Comparison of ENCODE assay signal across 15 cellular contexts in the genomic region with DNA sequence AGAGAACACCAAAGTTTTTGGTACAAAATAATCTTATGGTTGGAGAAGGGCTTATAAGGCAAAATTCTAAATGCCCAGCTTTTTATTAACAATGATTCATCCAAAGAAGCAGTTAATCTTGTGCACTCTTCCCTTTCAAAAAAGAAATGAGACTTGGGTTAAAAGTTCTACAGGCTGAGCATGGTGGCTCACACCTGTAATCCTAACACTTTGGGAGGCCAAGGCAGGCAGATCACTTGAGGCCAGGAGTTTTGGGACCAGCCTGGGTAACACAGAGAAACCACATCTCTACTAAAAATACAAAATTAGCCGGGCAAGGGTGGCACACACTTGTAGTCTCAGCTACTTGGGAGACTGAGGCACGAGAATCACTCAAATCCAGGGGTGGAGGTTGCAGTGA. TPM values are rescaled to one million over a fixed set of nuclear protein-coding genes. Genes with fewer than 3 reads are reported as not detected.
A peak's percentile ranks its signal among the peaks of the same experiment; 100 is the strongest.
DNase-seq lines count a peak whose midpoint lies in the region; ATAC-seq, FAIRE-seq and TF ChIP-seq lines count a peak whose summit lies in the region.
"Had no signal": no experiment of that assay in that cellular context is flagged by ENCODE, and none has a peak within 500 bp of the region (broad histone marks: within the 10 kb centered on the region; RNA-seq: fewer than 3 reads in every experiment).

No MANE protein-coding gene starts in this region.

- RAD21 ChIA-PET in GM12878 (lab: Charles Lee; ENCODE audit: unreplicated experiment), result interaction anchor here (1.3 to 12.2 kb wide), 3 partner anchors 56 to 169 kb away, joined by 4 to 239 read pairs (median 7); no protein-coding TSS in a partner anchor

- in situ Hi-C loops in GM12878 (cut with MboI), result no loop called here

- H3K27me3 Mint-ChIP-seq in activated naive CD4-positive, alpha-beta T cell treated with anti-CD3 and anti-CD28 coated beads, Interleukin-2, amount 10 ng/mL, durations not matched to agents 7 days and 5 days, result no peaks in the 10 kb centered on the region

- peaks cover 26% of the 10 kb centered on the region; the same call in 1 of the 2 replicates for H3F3A ChIP-seq in OCI-LY1 (ENCODE audit: insufficient read depth, low read length)

- H3K4me2 ChIP-seq in OCI-LY1 (ENCODE audit: low read length) (peak overlapping the region; percentile 19; the same call in 1 of the 2 replicates), GM12878 (ENCODE audit: control insufficient read depth, insufficient read depth) (peak overlapping the region; percentile 53), skeletal muscle satellite cell (ENCODE audit: low read length) (peak overlapping the region; percentile 17)

- no peak overlapping the region for H3K4me3 ChIP-seq in OCI-LY1 (ENCODE audit: low read depth, low read length, poor library complexity, severe bottlenecking)
- peak overlapping the region; percentile 98; the same call in 1 of the 2 replicates for H3K4me3 ChIP-seq in GM12878
- H3K4me3 ChIP-seq in skeletal muscle satellite cell (ENCODE audit: low read length), result no peak overlapping the region
- H3K4me3 ChIP-seq in A673 (ENCODE audit: low read depth, low read length, poor library complexity, severe bottlenecking), result no peak overlapping the region
- H3K4me3 ChIP-seq in body of pancreas, result no peak overlapping the region
- H3K4me3 ChIP-seq: ascending aorta, uterus had no signal

- CTCF ChIA-PET in activated naive CD4-positive, alpha-beta T cell treated with anti-CD3 and anti-CD28 coated beads, Interleukin-2, amount 10 ng/mL, durations not matched to agents 7 days and 5 days (lab: Charles Lee), result interaction anchor here (1.5 to 10.9 kb wide), 4 partner anchors 13 to 148 kb away, joined by 4 to 207 read pairs (median 10); partner anchors contain the start of gene MRPS23
- CTCF ChIA-PET in GM12878 (lab: Yijun Ruan, JAX), result interaction anchor here (1.1 to 19.6 kb wide), 11 partner anchors 9 to 169 kb away, joined by 3 to 708 read pairs (median 50); partner anchors contain the start of gene MRPS23
- CTCF ChIA-PET in A673 (lab: Charles Lee), result no interaction called here

- peaks cover 55% of the 10 kb centered on the region for H3K4me1 Mint-ChIP-seq in activated naive CD4-positive, alpha-beta T cell treated with anti-CD3 and anti-CD28 coated beads, Interleukin-2, amount 10 ng/mL, durations not matched to agents 7 days and 5 days

- ATAC-seq in GM12878 (no peak), body of pancreas (no peak)
- ATAC-seq: foreskin keratinocyte had no signal

- DNase-seq in activated naive CD4-positive, alpha-beta T cell treated with anti-CD3 and anti-CD28 coated beads, Interleukin-2, amount 10 ng/mL, durations not matched to agents 7 days and 5 days, result no peak
- no peak for DNase-seq in activated naive CD4-positive, alpha-beta T cell treated with Interleukin-2 at 50 U/mL for 16 hours
- DNase-seq in GM12878 (ENCODE audit: low read depth, low spot score) (no peak), A673 (ENCODE audit: low spot score) (no peak), body of pancreas (no peak), hippocampal formation (lab: John Stamatoyannopoulos, UW) (no peak)
- DNase-seq: DMS79 treated with DMSO at 0.1 percent for 48 hours; foreskin keratinocyte; NCI-H1436 treated with DMSO at 0.1 percent for 48 hours; NCI-H510A; stimulated activated CD4-positive, alpha-beta T cell treated with anti-CD3 and anti-CD28 coated beads, Interleukin-1b, Interleukin-23, amount 100 ng/mL, for 48 hours; uterus had no signal

- 46% methylated on average over 2 of the region's 2 CpGs for WGBS in GM12878 (ENCODE audit: insufficient coverage, insufficient replicate concordance, low lambda C conversion rate, missing lambda C conversion rate)
- 86 to 97% methylated on average over 2 of the region's 2 CpGs for WGBS in body of pancreas, 2 donors

- BruUV-seq in GM12878 (replicated peaks; lab: Mats Ljungman, UMichigan) (no TSS peak), A673 (replicated peaks; lab: Mats Ljungman, UMichigan) (no TSS peak)

- SMC1A ChIA-PET in GM12878 (lab: Charles Lee; ENCODE audit: uncharacterized antibody, unreplicated experiment), result interaction anchor here (0.6 to 12.0 kb wide), 12 partner anchors 9 to 143 kb away, joined by 3 to 341 read pairs (median 4); partner anchors contain the start of gene VEZF1

- peaks cover 45% of the 10 kb centered on the region for H3K4me1 ChIP-seq in OCI-LY1 (ENCODE audit: insufficient read depth, low read length, severe bottlenecking)
- peaks cover 13% of the 10 kb centered on the region; the same call in 1 of the 2 replicates for H3K4me1 ChIP-seq in GM12878 (ENCODE audit: control insufficient read depth, insufficient read depth, low read length)
- peaks cover 37% of the 10 kb centered on the region for H3K4me1 ChIP-seq in skeletal muscle satellite cell (ENCODE audit: control insufficient read depth, insufficient read depth, low read length)
- peaks cover 63% of the 10 kb centered on the region for H3K4me1 ChIP-seq in A673 (ENCODE audit: insufficient read depth, low read length, poor library complexity, severe bottlenecking)
- H3K4me1 ChIP-seq in body of pancreas, result peaks cover 43% of the 10 kb centered on the region

- intact Hi-C loops in GM12878 (cut with micrococcal nuclease; ENCODE audit: unreplicated experiment) (no loop called here), A673 (cut with micrococcal nuclease; ENCODE audit: unreplicated experiment) (no loop called here), body of pancreas (cut with DNase I) (no loop called here)

- H3K36me3 ChIP-seq in OCI-LY1 (ENCODE audit: insufficient read depth, low read length) (peaks cover 93% of the 10 kb centered on the region), GM12878 (ENCODE audit: control insufficient read depth in 2 of 2, insufficient read depth in 2 of 2, low read length in 1 of 2) (peaks cover 1 to 43% of the 10 kb centered on the region in 2 experiments; a peak in 3 of 4 replicates), skeletal muscle satellite cell (ENCODE audit: insufficient read depth, low read length) (peaks cover 79% of the 10 kb centered on the region), A673 (ENCODE audit: insufficient read depth, low read length, poor library complexity, severe bottlenecking) (peaks cover 85% of the 10 kb centered on the region), body of pancreas (replicated peaks in 1 of 2; ENCODE audit: insufficient read depth in 1 of 2, low read depth in 2 of 2) (peaks cover 0 to 8% of the 10 kb centered on the region in 2 donors)
- H3K36me3 ChIP-seq: uterus had no signal

- H3K9me3 Mint-ChIP-seq in activated naive CD4-positive, alpha-beta T cell treated with anti-CD3 and anti-CD28 coated beads, Interleukin-2, amount 10 ng/mL, durations not matched to agents 7 days and 5 days, result no peaks in the 10 kb centered on the region

- H3K79me2 ChIP-seq in OCI-LY1 (ENCODE audit: insufficient read depth, low read length) (peaks cover 35% of the 10 kb centered on the region), GM12878 (ENCODE audit: control insufficient read depth, insufficient read depth, low read length) (peaks cover 62% of the 10 kb centered on the region)

- H3K27ac ChIP-seq in OCI-LY1 (ENCODE audit: low read depth, low read length, poor library complexity, severe bottlenecking), result peak overlapping the region; percentile 15
- no peak overlapping the region for H3K27ac ChIP-seq in GM12878 (ENCODE audit: control insufficient read depth, insufficient read depth)
- no peak overlapping the region for H3K27ac ChIP-seq in A673 (ENCODE audit: low read depth, low read length, poor library complexity, severe bottlenecking)
- H3K27ac ChIP-seq in body of pancreas, result no peak overlapping the region
- H3K27ac ChIP-seq: ascending aorta, foreskin keratinocyte, uterus had no signal

- TF ChIP-seq CTCF in OCI-LY1 (IDR thresholded peaks at IDR 0.05; ENCODE audit: low read length) (no peak), GM12878 (IDR thresholded peaks at IDR 0.05 in 2 of 3, conservative IDR thresholded peaks at IDR 0.05 in 1 of 3; ENCODE audit: control insufficient read depth in 2 of 3, extremely low read depth in 1 of 3, insufficient read depth in 1 of 3, low read depth in 3 of 3, low read length in 3 of 3) (no peak), A673 (conservative IDR thresholded peaks at IDR 0.05; ENCODE audit: low read depth, low read length) (no peak), body of pancreas (IDR thresholded peaks at IDR 0.05) (no peak)

- H3K9me2 ChIP-seq in OCI-LY1 (ENCODE audit: low read depth, low read length), result no peaks in the 10 kb centered on the region

- POLR2A ChIA-PET in GM12878 (lab: Charles Lee), result interaction anchor here (1.5 kb wide), 1 partner anchor 9 kb away, joined by 5 read pairs; no protein-coding TSS in a partner anchor
- POLR2A ChIA-PET in A673 (lab: Charles Lee; ENCODE audit: low non-redundant PET), result no interaction called here

- no peak for TF ChIP-seq POLR2A in GM12878 (IDR thresholded peaks at IDR 0.05; ENCODE audit: low read depth, low read length)
- no peak for TF ChIP-seq POLR2A in body of pancreas (IDR thresholded peaks at IDR 0.05)

- TF ChIP-seq RAD21 in GM12878 (IDR thresholded peaks at IDR 0.05; ENCODE audit: insufficient read depth, low read depth, low read length), result no peak

- H3K27me3 ChIP-seq in OCI-LY1 (ENCODE audit: insufficient read depth, low read length) (no peaks in the 10 kb centered on the region), GM12878 (replicated peaks in 1 of 2; ENCODE audit: control insufficient read depth in 2 of 2, insufficient read depth in 2 of 2, low read length in 1 of 2) (no peaks in the 10 kb centered on the region), skeletal muscle satellite cell (ENCODE audit: control insufficient read depth, insufficient read depth, low read length) (no peaks in the 10 kb centered on the region), A673 (replicated peaks; ENCODE audit: insufficient read depth, low read depth, low read length, poor library complexity) (no peaks in the 10 kb centered on the region), body of pancreas (no peaks in the 10 kb centered on the region)
- H3K27me3 ChIP-seq: ascending aorta, foreskin keratinocyte, uterus had no signal

- peak overlapping the region; percentile 2 for H3K4me3 Mint-ChIP-seq in activated naive CD4-positive, alpha-beta T cell treated with anti-CD3 and anti-CD28 coated beads, Interleukin-2, amount 10 ng/mL, durations not matched to agents 7 days and 5 days

- peaks cover 60% of the 10 kb centered on the region for H3K36me3 Mint-ChIP-seq in activated naive CD4-positive, alpha-beta T cell treated with anti-CD3 and anti-CD28 coated beads, Interleukin-2, amount 10 ng/mL, durations not matched to agents 7 days and 5 days

- H3K9ac ChIP-seq in OCI-LY1 (ENCODE audit: low read length) (no peak overlapping the region), GM12878 (ENCODE audit: control insufficient read depth, insufficient read depth, low read length) (no peak overlapping the region), skeletal muscle satellite cell (ENCODE audit: low read depth, low read length) (no peak overlapping the region)

- peak overlapping the region; percentile 8 for H3K27ac Mint-ChIP-seq in activated naive CD4-positive, alpha-beta T cell treated with anti-CD3 and anti-CD28 coated beads, Interleukin-2, amount 10 ng/mL, durations not matched to agents 7 days and 5 days

- H4K20me1 ChIP-seq in OCI-LY1 (ENCODE audit: insufficient read depth, low read length), result no peaks in the 10 kb centered on the region; the same call in 1 of the 2 replicates
- peaks cover 2% of the 10 kb centered on the region; the same call in 1 of the 2 replicates for H4K20me1 ChIP-seq in GM12878 (ENCODE audit: control insufficient read depth, insufficient read depth)

- no peak overlapping the region for H2AFZ ChIP-seq in OCI-LY1 (ENCODE audit: low read length)
- H2AFZ ChIP-seq in GM12878 (ENCODE audit: control insufficient read depth, low read depth, low read length), result no peak overlapping the region

- FAIRE-seq in GM12878 (lab: Jason Lieb, UNC), result no peak

- no peak for TF ChIP-seq EP300 in GM12878 (IDR thresholded peaks at IDR 0.05; ENCODE audit: borderline replicate concordance in 1 of 2, control insufficient read depth in 1 of 2, low read depth in 2 of 2, low read length in 2 of 2)

- H3K9me3 ChIP-seq in OCI-LY1 (ENCODE audit: low read length) (no peaks in the 10 kb centered on the region), GM12878 (replicated peaks; ENCODE audit: control insufficient read depth, insufficient read depth, low read length) (no peaks in the 10 kb centered on the region), skeletal muscle satellite cell (replicated peaks; ENCODE audit: low read length) (no peaks in the 10 kb centered on the region), A673 (ENCODE audit: low read depth, low read length, poor library complexity, severe bottlenecking) (no peaks in the 10 kb centered on the region), body of pancreas (no peaks in the 10 kb centered on the region)
- H3K9me3 ChIP-seq: ascending aorta, uterus had no signal

RNA-seq across cellular contexts. Expression of gene SRSF1, which starts 4.5 kb away (rescaled TPM):
- 908 and 925 TPM in 2 replicates for total RNA-seq in GM12878 (2013; cell fraction: nucleolus; rRNA removed)
- total RNA-seq in GM12878 (2014; rRNA removed) (386 and 445 TPM in 2 replicates), GM12878 (2014; rRNA removed; fragmentation: Illumina TruSeq; extraction: Trizol) (449 and 474 TPM in 2 replicates), GM12878 (2021) (429 and 438 TPM in 2 replicates), A673 (2021) (491 and 512 TPM in 2 replicates), body of pancreas (100 to 1,000 TPM in 1 of 2 donors, 10 to 100 TPM in 1; 76.0 to 139 TPM)
- polyA plus RNA-seq in GM12878 (2011; ENCODE audit: low read depth), result 92.6 TPM
- polyA plus RNA-seq in GM12878 (2011; rRNA removed) (451 and 626 TPM in 2 replicates), GM12878 (2014; fragmentation: Illumina TruSeq; extraction: Trizol) (377 and 464 TPM in 2 replicates), GM12878 (2014; fragmentation: Nextera tagmentation; extraction: Ambion mirVana) (100 to 1,000 TPM; 101 to 104 TPM), GM12878 (2014; rRNA removed) (392 and 421 TPM in 2 replicates), GM12878 (2016; fragmentation: Nextera tagmentation; extraction: Ambion mirVana) (100 to 1,000 TPM; 387 to 420 TPM)
- 202 and 387 TPM in 2 replicates for polyA plus RNA-seq in GM12878 (2011; cell fraction: cytosol; rRNA removed)
- polyA plus RNA-seq in GM12878 (2011; cell fraction: nucleus; rRNA removed), result 1,046 and 1,298 TPM in 2 replicates
- polyA plus RNA-seq in GM12878 (2012), result 174 and 210 TPM in 2 replicates
- 321 and 353 TPM in 2 replicates for polyA minus RNA-seq in GM12878 (2011; rRNA and poly(A)+ RNA removed)
- 159 and 182 TPM in 2 replicates for polyA minus RNA-seq in GM12878 (2011; cell fraction: cytosol; rRNA and poly(A)+ RNA removed)
- polyA minus RNA-seq in GM12878 (2011; cell fraction: nucleus; rRNA and poly(A)+ RNA removed), result 566 and 707 TPM in 2 replicates
- total RNA-seq in skeletal muscle satellite cell (2012; rRNA removed), result 365 and 445 TPM in 2 replicates

RNA-seq across cellular contexts. Expression of gene VEZF1, which starts 14.5 kb away (rescaled TPM):
- total RNA-seq in GM12878 (2013; cell fraction: nucleolus; rRNA removed), result 36.1 and 37.5 TPM in 2 replicates
- total RNA-seq in GM12878 (2014; rRNA removed) (22.4 and 25.0 TPM in 2 replicates), GM12878 (2014; rRNA removed; fragmentation: Illumina TruSeq; extraction: Trizol) (23.4 and 23.7 TPM in 2 replicates), GM12878 (2021) (22.9 and 25.7 TPM in 2 replicates), A673 (2021) (75.7 and 77.7 TPM in 2 replicates), body of pancreas (10 to 100 TPM; 14.5 to 39.4 TPM)
- polyA plus RNA-seq in GM12878 (2011; ENCODE audit: low read depth), result 9.9 TPM
- polyA plus RNA-seq in GM12878 (2011; rRNA removed) (26.2 and 27.1 TPM in 2 replicates), GM12878 (2014; fragmentation: Illumina TruSeq; extraction: Trizol) (28.2 and 32.4 TPM in 2 replicates), GM12878 (2014; fragmentation: Nextera tagmentation; extraction: Ambion mirVana) (10 to 100 TPM in 1 of 2 experiments, 1 to 10 TPM in 1; 9.5 to 11.7 TPM), GM12878 (2014; rRNA removed) (13.7 and 15.1 TPM in 2 replicates), GM12878 (2016; fragmentation: Nextera tagmentation; extraction: Ambion mirVana) (10 to 100 TPM; 14.8 to 18.2 TPM)
- polyA plus RNA-seq in GM12878 (2011; cell fraction: cytosol; rRNA removed), result 18.8 and 20.1 TPM in 2 replicates
- polyA plus RNA-seq in GM12878 (2011; cell fraction: nucleus; rRNA removed), result 26.6 and 31.7 TPM in 2 replicates
- 14.5 and 15.0 TPM in 2 replicates for polyA plus RNA-seq in GM12878 (2012)
- 39.4 and 50.4 TPM in 2 replicates for polyA minus RNA-seq in GM12878 (2011; rRNA and poly(A)+ RNA removed)
- 13.8 and 19.4 TPM in 2 replicates for polyA minus RNA-seq in GM12878 (2011; cell fraction: cytosol; rRNA and poly(A)+ RNA removed)
- polyA minus RNA-seq in GM12878 (2011; cell fraction: nucleus; rRNA and poly(A)+ RNA removed), result 18.6 and 25.8 TPM in 2 replicates
- 24.6 and 24.9 TPM in 2 replicates for total RNA-seq in skeletal muscle satellite cell (2012; rRNA removed)

RNA-seq across cellular contexts. Expression of gene CUEDC1, which starts 47.3 kb away (rescaled TPM):
- 2.4 and 2.9 TPM in 2 replicates for total RNA-seq in GM12878 (2013; cell fraction: nucleolus; rRNA removed)
- 2.7 and 2.9 TPM in 2 replicates for total RNA-seq in GM12878 (2014; rRNA removed)
- total RNA-seq in GM12878 (2014; rRNA removed; fragmentation: Illumina TruSeq; extraction: Trizol), result 4.1 and 6.3 TPM in 2 replicates
- 6.6 and 7.4 TPM in 2 replicates for total RNA-seq in GM12878 (2021)
- 0.16 TPM for polyA plus RNA-seq in GM12878 (2011; ENCODE audit: low read depth)
- polyA plus RNA-seq in GM12878 (2011; rRNA removed), result 0.49 and 0.50 TPM in 2 replicates
- 0.97 and 1.2 TPM in 2 replicates for polyA plus RNA-seq in GM12878 (2011; cell fraction: cytosol; rRNA removed)
- polyA plus RNA-seq in GM12878 (2011; cell fraction: nucleus; rRNA removed), result 3.0 and 4.4 TPM in 2 replicates
- polyA plus RNA-seq in GM12878 (2012), result 0.45 and 0.54 TPM in 2 replicates
- polyA plus RNA-seq in GM12878 (2014; fragmentation: Illumina TruSeq; extraction: Trizol), result 2.4 and 5.6 TPM in 2 replicates
- under 1 TPM; 0.24 to 0.80 TPM for polyA plus RNA-seq in GM12878 (2014; fragmentation: Nextera tagmentation; extraction: Ambion mirVana)
- polyA plus RNA-seq in GM12878 (2014; rRNA removed), result 5.7 and 7.0 TPM in 2 replicates
- under 1 TPM; 0.55 to 0.71 TPM for polyA plus RNA-seq in GM12878 (2016; fragmentation: Nextera tagmentation; extraction: Ambion mirVana)
- polyA minus RNA-seq in GM12878 (2011; rRNA and poly(A)+ RNA removed), result 0.22 and 0.72 TPM in 2 replicates
- 0.94 TPM in 1 of 2 replicates, not detected in the other for polyA minus RNA-seq in GM12878 (2011; cell fraction: cytosol; rRNA and poly(A)+ RNA removed)
- polyA minus RNA-seq in GM12878 (2011; cell fraction: nucleus; rRNA and poly(A)+ RNA removed), result 0.97 and 1.1 TPM in 2 replicates
- 9.4 and 15.7 TPM in 2 replicates for total RNA-seq in skeletal muscle satellite cell (2012; rRNA removed)
- total RNA-seq in A673 (2021), result 53.5 and 55.6 TPM in 2 replicates
- total RNA-seq in body of pancreas, result 10 to 100 TPM; 35.8 to 48.1 TPM
